ENCODE assay signal across 8 cellular contexts in the genomic region with DNA sequence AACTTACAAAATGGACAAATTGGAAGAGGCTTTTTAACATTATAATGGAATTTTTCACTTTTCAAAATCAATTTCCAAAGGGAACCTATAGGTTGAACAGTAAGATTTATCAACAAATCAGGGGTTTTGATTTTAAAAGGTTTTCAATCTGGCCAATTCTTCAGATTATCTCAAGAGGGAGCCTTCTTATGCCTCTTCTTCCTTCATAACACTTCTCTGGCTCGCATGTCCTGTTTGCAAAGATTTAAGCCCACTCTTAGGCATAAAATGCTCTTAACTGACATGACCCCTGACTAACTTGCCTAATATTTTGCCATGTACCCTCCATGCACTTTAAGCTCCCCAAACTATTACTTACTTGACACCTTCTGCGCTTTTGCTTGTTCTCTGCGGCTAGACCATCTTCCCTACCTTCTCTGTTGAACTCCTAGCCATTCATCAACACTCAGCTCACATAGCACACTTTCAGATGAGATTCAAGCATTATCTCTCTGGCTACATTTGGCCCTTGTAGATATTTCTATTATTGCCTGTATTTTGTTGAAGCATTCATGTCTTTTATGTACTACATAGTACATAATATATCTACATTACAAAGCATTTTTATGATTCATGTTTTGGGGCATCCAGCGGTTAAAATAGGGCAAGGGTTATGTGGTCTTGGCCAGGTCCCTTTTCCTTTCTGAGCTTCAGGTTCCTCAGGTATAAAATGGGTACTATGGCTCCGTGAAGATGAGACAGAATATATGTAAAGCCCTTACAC. TPM values are rescaled to one million over a fixed set of nuclear protein-coding genes. Genes with fewer than 3 reads are reported as not detected.
A peak's percentile ranks its signal among the peaks of the same experiment; 100 is the strongest.
DNase-seq lines count a peak whose midpoint lies in the region; ATAC-seq and TF ChIP-seq lines count a peak whose summit lies in the region.

No MANE protein-coding gene starts in this region.

- intact Hi-C loops in stomach (cut with DNase I; ENCODE audit: low total_unique reads) = no loop called here

- H3K27me3 ChIP-seq in stomach = no peaks in the 10 kb centered on the region

- no peak for TF ChIP-seq CTCF in stomach (IDR thresholded peaks at IDR 0.05)

- H3K9me3 Mint-ChIP-seq in activated naive CD8-positive, alpha-beta T cell treated with anti-CD3 and anti-CD28 coated beads, Interleukin-2, amount 10 ng/mL, durations not matched to agents 7 days and 5 days = no peaks in the 10 kb centered on the region
- H3K9me3 Mint-ChIP-seq in immature natural killer cell = no peaks in the 10 kb centered on the region

- H3K27ac ChIP-seq in stomach = peak overlapping the region; percentile 89 to 100 (median 99)

- no peak for TF ChIP-seq EP300 in stomach (IDR thresholded peaks at IDR 0.05)

- no peak for TF ChIP-seq POLR2A in stomach (IDR thresholded peaks at IDR 0.05)

- H3K36me3 ChIP-seq in stomach = peaks cover 3 to 9% (median 6%) of the 10 kb centered on the region in 4 donors

- POLR2A ChIA-PET in activated naive CD8-positive, alpha-beta T cell treated with anti-CD3 and anti-CD28 coated beads, Interleukin-2, amount 10 ng/mL, durations not matched to agents 7 days and 5 days (lab: Charles Lee) = interaction anchor here (0.6 to 3.9 kb wide), 11 partner anchors 8 to 246 kb away, joined by 3 to 34 read pairs (median 4); a partner anchor contains a TSS

- peak overlapping the region; percentile 89 for H3K4me3 Mint-ChIP-seq in activated naive CD8-positive, alpha-beta T cell treated with anti-CD3 and anti-CD28 coated beads, Interleukin-2, amount 10 ng/mL, durations not matched to agents 7 days and 5 days
- peak overlapping the region; percentile 90 to 98 (median 93) for H3K4me3 Mint-ChIP-seq in immature natural killer cell

- ATAC-seq in activated naive CD8-positive, alpha-beta T cell treated with anti-CD3 and anti-CD28 coated beads, Interleukin-2, amount 10 ng/mL, durations not matched to agents 7 days and 5 days (ENCODE audit: low read depth) = no peak
- no peak for ATAC-seq in HG02610 (IDR thresholded peaks at IDR 0.05; ENCODE audit: unreplicated experiment)

- H3K36me3 Mint-ChIP-seq in activated naive CD8-positive, alpha-beta T cell treated with anti-CD3 and anti-CD28 coated beads, Interleukin-2, amount 10 ng/mL, durations not matched to agents 7 days and 5 days = peaks cover 14% of the 10 kb centered on the region
- peaks cover 0 to 8% (median 0%) of the 10 kb centered on the region in 3 donors for H3K36me3 Mint-ChIP-seq in immature natural killer cell

- peak overlapping the region; percentile 75 to 94 (median 81) for H3K4me3 ChIP-seq in stomach

- no peaks in the 10 kb centered on the region for H3K9me3 ChIP-seq in stomach

- peak overlapping the region; percentile 96 for H3K27ac Mint-ChIP-seq in activated naive CD8-positive, alpha-beta T cell treated with anti-CD3 and anti-CD28 coated beads, Interleukin-2, amount 10 ng/mL, durations not matched to agents 7 days and 5 days
- H3K27ac Mint-ChIP-seq in immature natural killer cell = peak overlapping the region; percentile 89 to 100 (median 94)

- DNase-seq in Ammon's horn (ENCODE audit: low spot score) (peak; percentile 7), HT1080 (ENCODE audit: low read depth) (peak; percentile 37), immature natural killer cell (peak in 2 of 3 donors; percentile 18 to 21), stomach (no peak), LoVo (ENCODE audit: low spot score) (no peak)
- no peak for DNase-seq in activated naive CD8-positive, alpha-beta T cell treated with anti-CD3 and anti-CD28 coated beads, Interleukin-2, amount 10 ng/mL, durations not matched to agents 7 days and 5 days
- DNase-seq in stimulated activated CD4-positive, alpha-beta T cell treated with anti-CD3 and anti-CD28 coated beads, Interleukin-1b, Interleukin-23, amount 100 ng/mL, for 48 hours = no peak

- 35 to 45% (median 36%) methylated on average over 5 of the region's 5 CpGs for WGBS in stomach, 5 donors

- peaks cover 34 to 41% (median 40%) of the 10 kb centered on the region in 4 donors for H3K4me1 ChIP-seq in stomach

- H3K4me1 Mint-ChIP-seq in activated naive CD8-positive, alpha-beta T cell treated with anti-CD3 and anti-CD28 coated beads, Interleukin-2, amount 10 ng/mL, durations not matched to agents 7 days and 5 days = peaks cover 22% of the 10 kb centered on the region
- H3K4me1 Mint-ChIP-seq in immature natural killer cell = peaks cover 38 to 47% of the 10 kb centered on the region in 2 donors

- no peaks in the 10 kb centered on the region for H3K27me3 Mint-ChIP-seq in activated naive CD8-positive, alpha-beta T cell treated with anti-CD3 and anti-CD28 coated beads, Interleukin-2, amount 10 ng/mL, durations not matched to agents 7 days and 5 days
- H3K27me3 Mint-ChIP-seq in immature natural killer cell (ENCODE audit: low read depth in 3 of 3) = peaks cover 12 to 21% (median 17%) of the 10 kb centered on the region in 3 donors

RNA-seq across cellular contexts. Expression of a gene that starts 1.0 kb away (rescaled TPM):
- 39.8 and 50.5 TPM in 2 replicates for total RNA-seq in HT1080 (2014; rRNA removed; shearing (Covaris generic))
- polyA plus RNA-seq in HT1080 (2015; cell fraction: cytosol; rRNA removed) = 29.1 and 37.8 TPM in 2 replicates
- polyA plus RNA-seq in HT1080 (2015; cell fraction: nucleus; rRNA removed) = 57.7 and 59.5 TPM in 2 replicates
- 100 to 1,000 TPM; 141 to 165 TPM for total RNA-seq in activated naive CD8-positive, alpha-beta T cell treated with anti-CD3 and anti-CD28 coated beads, Interleukin-2, amount 10 ng/mL, durations not matched to agents 7 days and 5 days
- polyA plus RNA-seq in immature natural killer cell (10 to 100 TPM in 1 of 3 donors, 1 to 10 TPM in 2; 5.8 to 24.3 (median 8.0) TPM), stomach (10 to 100 TPM; 16.1 to 22.5 (median 17.1) TPM)
- total RNA-seq in stomach = 100 to 1,000 TPM in 2 of 5 donors, 10 to 100 TPM in 3; 18.7 to 380 (median 80.0) TPM

Comparison
In these comparisons a context has a peak if more than half of its experiments do, and no peak if none do; other contexts are left out.
1. DNase-seq: peak in Ammon's horn (single experiment), HT1080 (single experiment) and immature natural killer cell (2 of 3); none in activated naive CD8-positive, alpha-beta T cell treated with anti-CD3 and anti-CD28 coated beads, Interleukin-2, amount 10 ng/mL, durations not matched to agents 7 days and 5 days (single experiment), stomach (single experiment), LoVo (single experiment) and stimulated activated CD4-positive, alpha-beta T cell treated with anti-CD3 and anti-CD28 coated beads, Interleukin-1b, Interleukin-23, amount 100 ng/mL, for 48 hours (single experiment).